ENCODE assay signal across 3 cellular contexts in genomic region chr7:149692557-149692982, GRCh38.
A peak's percentile ranks its signal among the peaks of the same experiment; 100 is the strongest.
TF ChIP-seq lines count a peak whose summit lies in the region.

No MANE protein-coding gene starts in this region.

TF ChIP-seq in SK-N-SH, 30 proteins besides CTCF, POLR2A, EP300 and RAD21:
- TF ChIP-seq FOXJ3 (CRISPR knock-in tag; IDR thresholded peaks at IDR 0.05), result no peak
- TF ChIP-seq TEAD4 (IDR thresholded peaks at IDR 0.05; ENCODE audit: borderline replicate concordance, insufficient read depth), result no peak
- TF ChIP-seq, protein P1, sequence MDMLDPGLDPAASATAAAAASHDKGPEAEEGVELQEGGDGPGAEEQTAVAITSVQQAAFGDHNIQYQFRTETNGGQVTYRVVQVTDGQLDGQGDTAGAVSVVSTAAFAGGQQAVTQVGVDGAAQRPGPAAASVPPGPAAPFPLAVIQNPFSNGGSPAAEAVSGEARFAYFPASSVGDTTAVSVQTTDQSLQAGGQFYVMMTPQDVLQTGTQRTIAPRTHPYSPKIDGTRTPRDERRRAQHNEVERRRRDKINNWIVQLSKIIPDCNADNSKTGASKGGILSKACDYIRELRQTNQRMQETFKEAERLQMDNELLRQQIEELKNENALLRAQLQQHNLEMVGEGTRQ (IDR thresholded peaks at IDR 0.05; ENCODE audit: borderline replicate concordance, low read depth, low read length), result no peak

TF ChIP-seq in SK-N-SH treated with all-trans-retinoic acid at 6 μM for 48 hours, 23 proteins besides CTCF, POLR2A, EP300 and RAD21:
- TF ChIP-seq ZNF8 (CRISPR knock-in tag; IDR thresholded peaks at IDR 0.05) (no peak), GLIS3 (CRISPR knock-in tag; IDR thresholded peaks at IDR 0.05) (no peak), ZNF70 (CRISPR knock-in tag; IDR thresholded peaks at IDR 0.05) (no peak), ESRRG (CRISPR knock-in tag; IDR thresholded peaks at IDR 0.05) (no peak)
- TF ChIP-seq, protein P2, sequence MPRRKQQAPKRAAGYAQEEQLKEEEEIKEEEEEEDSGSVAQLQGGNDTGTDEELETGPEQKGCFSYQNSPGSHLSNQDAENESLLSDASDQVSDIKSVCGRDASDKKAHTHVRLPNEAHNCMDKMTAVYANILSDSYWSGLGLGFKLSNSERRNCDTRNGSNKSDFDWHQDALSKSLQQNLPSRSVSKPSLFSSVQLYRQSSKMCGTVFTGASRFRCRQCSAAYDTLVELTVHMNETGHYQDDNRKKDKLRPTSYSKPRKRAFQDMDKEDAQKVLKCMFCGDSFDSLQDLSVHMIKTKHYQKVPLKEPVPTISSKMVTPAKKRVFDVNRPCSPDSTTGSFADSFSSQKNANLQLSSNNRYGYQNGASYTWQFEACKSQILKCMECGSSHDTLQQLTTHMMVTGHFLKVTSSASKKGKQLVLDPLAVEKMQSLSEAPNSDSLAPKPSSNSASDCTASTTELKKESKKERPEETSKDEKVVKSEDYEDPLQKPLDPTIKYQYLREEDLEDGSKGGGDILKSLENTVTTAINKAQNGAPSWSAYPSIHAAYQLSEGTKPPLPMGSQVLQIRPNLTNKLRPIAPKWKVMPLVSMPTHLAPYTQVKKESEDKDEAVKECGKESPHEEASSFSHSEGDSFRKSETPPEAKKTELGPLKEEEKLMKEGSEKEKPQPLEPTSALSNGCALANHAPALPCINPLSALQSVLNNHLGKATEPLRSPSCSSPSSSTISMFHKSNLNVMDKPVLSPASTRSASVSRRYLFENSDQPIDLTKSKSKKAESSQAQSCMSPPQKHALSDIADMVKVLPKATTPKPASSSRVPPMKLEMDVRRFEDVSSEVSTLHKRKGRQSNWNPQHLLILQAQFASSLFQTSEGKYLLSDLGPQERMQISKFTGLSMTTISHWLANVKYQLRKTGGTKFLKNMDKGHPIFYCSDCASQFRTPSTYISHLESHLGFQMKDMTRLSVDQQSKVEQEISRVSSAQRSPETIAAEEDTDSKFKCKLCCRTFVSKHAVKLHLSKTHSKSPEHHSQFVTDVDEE (CRISPR knock-in tag; IDR thresholded peaks at IDR 0.05), result no peak
- TF ChIP-seq, protein P3, sequence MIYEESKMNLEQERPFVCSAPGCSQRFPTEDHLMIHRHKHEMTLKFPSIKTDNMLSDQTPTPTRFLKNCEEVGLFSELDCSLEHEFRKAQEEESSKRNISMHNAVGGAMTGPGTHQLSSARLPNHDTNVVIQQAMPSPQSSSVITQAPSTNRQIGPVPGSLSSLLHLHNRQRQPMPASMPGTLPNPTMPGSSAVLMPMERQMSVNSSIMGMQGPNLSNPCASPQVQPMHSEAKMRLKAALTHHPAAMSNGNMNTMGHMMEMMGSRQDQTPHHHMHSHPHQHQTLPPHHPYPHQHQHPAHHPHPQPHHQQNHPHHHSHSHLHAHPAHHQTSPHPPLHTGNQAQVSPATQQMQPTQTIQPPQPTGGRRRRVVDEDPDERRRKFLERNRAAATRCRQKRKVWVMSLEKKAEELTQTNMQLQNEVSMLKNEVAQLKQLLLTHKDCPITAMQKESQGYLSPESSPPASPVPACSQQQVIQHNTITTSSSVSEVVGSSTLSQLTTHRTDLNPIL (CRISPR knock-in tag; IDR thresholded peaks at IDR 0.05; ENCODE audit: low read depth), result no peak

TF ChIP-seq in H1, 55 proteins besides CTCF, POLR2A, EP300 and RAD21:
- TF ChIP-seq KDM4A (IDR thresholded peaks at IDR 0.05; ENCODE audit: low read depth, low read length, severe bottlenecking), result peak; percentile 96
- no peak for TF ChIP-seq HDAC6 (IDR thresholded peaks at IDR 0.05; ENCODE audit: low read depth, low read length)
- no peak for TF ChIP-seq RNF2 (IDR thresholded peaks at IDR 0.05; ENCODE audit: borderline replicate concordance, low read depth, low read length, missing control alignments, poor library complexity, severe bottlenecking)
- no peak for TF ChIP-seq SP4 (IDR thresholded peaks at IDR 0.05; ENCODE audit: low read length)
- TF ChIP-seq CHD7 (IDR thresholded peaks at IDR 0.05; ENCODE audit: insufficient replicate concordance, low read length), result no peak
- TF ChIP-seq CHD2 (IDR thresholded peaks at IDR 0.05; ENCODE audit: low read length), result no peak
- TF ChIP-seq KDM5A (IDR thresholded peaks at IDR 0.05; ENCODE audit: low read length), result no peak
- TF ChIP-seq HDAC2 (IDR thresholded peaks at IDR 0.05; ENCODE audit: borderline replicate concordance in 1 of 2, low read depth in 2 of 2, low read length in 2 of 2), result peak in 1 of 2 experiments; percentile 52; a peak in 1 of 4 replicates
- TF ChIP-seq GABPA (IDR thresholded peaks at IDR 0.05; ENCODE audit: borderline replicate concordance, insufficient read depth, low read length), result 0 out of 2 replicates have a peak, but pooled peaks have one; percentile 52
- no peak for TF ChIP-seq SP2 (IDR thresholded peaks at IDR 0.05; ENCODE audit: low read length)
- no peak for TF ChIP-seq SIX5 (IDR thresholded peaks at IDR 0.05; ENCODE audit: low read depth, low read length)
- peak; percentile 27 for TF ChIP-seq TAF7 (optimal IDR thresholded peaks at IDR 0.05; ENCODE audit: borderline replicate concordance, low read depth, low read length)
- TF ChIP-seq, protein P4, sequence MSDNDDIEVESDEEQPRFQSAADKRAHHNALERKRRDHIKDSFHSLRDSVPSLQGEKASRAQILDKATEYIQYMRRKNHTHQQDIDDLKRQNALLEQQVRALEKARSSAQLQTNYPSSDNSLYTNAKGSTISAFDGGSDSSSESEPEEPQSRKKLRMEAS (IDR thresholded peaks at IDR 0.05), result no peak
- TF ChIP-seq SIN3A (conservative IDR thresholded peaks at IDR 0.05 in 1 of 2, IDR thresholded peaks at IDR 0.05 in 1 of 2; ENCODE audit: low read depth in 1 of 2, low read length in 2 of 2), result peak in 1 of 2 experiments; percentile 63; a peak in 1 of 4 replicates
- TF ChIP-seq, protein P1 (IDR thresholded peaks at IDR 0.05; ENCODE audit: low read length), result peak; percentile 45; the same call in 1 of the 2 replicates
- TF ChIP-seq TBP (IDR thresholded peaks at IDR 0.05; ENCODE audit: low read depth, low read length), result peak; percentile 43; the same call in 1 of the 2 replicates
- TF ChIP-seq RBBP5 (IDR thresholded peaks at IDR 0.05; ENCODE audit: borderline replicate concordance, low read depth, low read length), result peak; percentile 92; the same call in 1 of the 2 replicates
- TF ChIP-seq ZNF274 (IDR thresholded peaks at IDR 0.05; ENCODE audit: borderline replicate concordance, extremely low read depth, low read length), result no peak
- TF ChIP-seq EZH2 (IDR thresholded peaks at IDR 0.05; ENCODE audit: low read depth, low read length, severe bottlenecking), result no peak
- no peak for TF ChIP-seq NANOG (IDR thresholded peaks at IDR 0.05; ENCODE audit: insufficient read depth, low read depth, low read length, poor library complexity, severe bottlenecking)
- no peak for TF ChIP-seq NRF1 (IDR thresholded peaks at IDR 0.05; ENCODE audit: low read depth, low read length)
- TF ChIP-seq EGR1 (IDR thresholded peaks at IDR 0.05; ENCODE audit: borderline replicate concordance, low read depth, low read length), result no peak
- TF ChIP-seq SIRT6 (IDR thresholded peaks at IDR 0.05; ENCODE audit: low read length), result no peak
- TF ChIP-seq JUN (IDR thresholded peaks at IDR 0.05; ENCODE audit: low read depth, low read length), result no peak
- peak; percentile 89 for TF ChIP-seq ASH2L (IDR thresholded peaks at IDR 0.05; ENCODE audit: low read length)
- no peak for TF ChIP-seq ATF2 (IDR thresholded peaks at IDR 0.05; ENCODE audit: low read length)
